ENCODE assay signal across 9 cellular contexts in genomic region chr11:65291613-65292012, GRCh38. TPM values are rescaled to one million over a fixed set of nuclear protein-coding genes. Genes with fewer than 3 reads are reported as not detected.
DNase-seq lines count a peak whose midpoint lies in the region; ATAC-seq and TF ChIP-seq lines count a peak whose summit lies in the region.
"Had no signal": no experiment of that assay in that cellular context is flagged by ENCODE, and none has a peak within 500 bp of the region (broad histone marks: within the 10 kb centered on the region; RNA-seq: fewer than 3 reads in every experiment).

No MANE protein-coding gene starts in this region.

- POLR2A ChIA-PET in activated CD4-positive, alpha-beta T cell treated with anti-CD3 and anti-CD28 coated beads, Interleukin-2, amount 10 ng/mL, durations not matched to agents 7 days and 5 days (lab: Charles Lee): no interaction called here

- peaks cover 64% of the 10 kb centered on the region for H3K36me3 Mint-ChIP-seq in activated naive CD4-positive, alpha-beta T cell treated with anti-CD3 and anti-CD28 coated beads for 36 hours (ENCODE audit: low read depth)
- H3K36me3 Mint-ChIP-seq in activated CD4-positive, alpha-beta T cell treated with anti-CD3 and anti-CD28 coated beads, Interleukin-2, amount 10 ng/mL, durations not matched to agents 7 days and 5 days (ENCODE audit: low read depth): peaks cover 64% of the 10 kb centered on the region

- H3K27ac ChIP-seq in dorsolateral prefrontal cortex (peak overlapping the region; percentile 83 to 100 (median 98)), upper lobe of left lung (peak overlapping the region; percentile 89 to 94 (median 92))

- H3K4me1 ChIP-seq in upper lobe of left lung: peaks cover 34 to 52% (median 41%) of the 10 kb centered on the region in 4 donors

- H3K9me3 ChIP-seq in upper lobe of left lung: no peaks in the 10 kb centered on the region

- CTCF ChIA-PET in activated naive CD4-positive, alpha-beta T cell treated with anti-CD3 and anti-CD28 coated beads for 36 hours (lab: Charles Lee): no interaction called here
- CTCF ChIA-PET in activated CD4-positive, alpha-beta T cell treated with anti-CD3 and anti-CD28 coated beads, Interleukin-2, amount 10 ng/mL, durations not matched to agents 7 days and 5 days (lab: Charles Lee): interaction anchor here (0.5 to 1.3 kb wide), 2 partner anchors 14 to 478 kb away, joined by 3 to 4 read pairs; no protein-coding TSS in a partner anchor

- ATAC-seq in upper lobe of left lung (ENCODE audit: low FRiP score in 2 of 2): peak; percentile 41 to 64

- H3K4me3 ChIP-seq in dorsolateral prefrontal cortex (peak overlapping the region in 56 of 59 donors; percentile 0 to 63 (median 36)), upper lobe of left lung (peak overlapping the region in 3 of 4 donors; percentile 15 to 34 (median 27))

- H3K36me3 ChIP-seq in upper lobe of left lung: peaks cover 6 to 42% (median 19%) of the 10 kb centered on the region in 4 donors

- no peak for TF ChIP-seq EP300 in upper lobe of left lung (IDR thresholded peaks at IDR 0.05)

- no peak overlapping the region for H3K4me3 Mint-ChIP-seq in activated naive CD4-positive, alpha-beta T cell treated with anti-CD3 and anti-CD28 coated beads for 36 hours
- H3K4me3 Mint-ChIP-seq in activated CD4-positive, alpha-beta T cell treated with anti-CD3 and anti-CD28 coated beads, Interleukin-2, amount 10 ng/mL, durations not matched to agents 7 days and 5 days: no peak overlapping the region
- H3K4me3 Mint-ChIP-seq: B cell had no signal

- H3K27me3 ChIP-seq in dorsolateral prefrontal cortex (no peaks in the 10 kb centered on the region), upper lobe of left lung (no peaks in the 10 kb centered on the region)

- no peak for TF ChIP-seq POLR2A in upper lobe of left lung (IDR thresholded peaks at IDR 0.05)

- H3K27ac Mint-ChIP-seq in activated naive CD4-positive, alpha-beta T cell treated with anti-CD3 and anti-CD28 coated beads for 36 hours: peak overlapping the region; percentile 48
- H3K27ac Mint-ChIP-seq in activated CD4-positive, alpha-beta T cell treated with anti-CD3 and anti-CD28 coated beads, Interleukin-2, amount 10 ng/mL, durations not matched to agents 7 days and 5 days: no peak overlapping the region
- H3K27ac Mint-ChIP-seq: B cell had no signal

- intact Hi-C loops in activated naive CD4-positive, alpha-beta T cell treated with anti-CD3 and anti-CD28 coated beads for 36 hours (cut with micrococcal nuclease): no loop called here
- intact Hi-C loops in dorsolateral prefrontal cortex (cut with DNase I): loop anchor here in 1 of 2 donors (2.0 kb wide), 1 partner anchor 23 kb away; the partner anchor contains the start of gene CDC42EP2

- 20 to 26% methylated on average over 3 to 5 of the region's 5 CpGs for WGBS in upper lobe of left lung, 2 donors

- H3K9me3 Mint-ChIP-seq in activated naive CD4-positive, alpha-beta T cell treated with anti-CD3 and anti-CD28 coated beads for 36 hours: no peaks in the 10 kb centered on the region
- no peaks in the 10 kb centered on the region for H3K9me3 Mint-ChIP-seq in activated CD4-positive, alpha-beta T cell treated with anti-CD3 and anti-CD28 coated beads, Interleukin-2, amount 10 ng/mL, durations not matched to agents 7 days and 5 days

- no peak for DNase-seq in activated naive CD4-positive, alpha-beta T cell treated with anti-CD3 and anti-CD28 coated beads for 36 hours
- DNase-seq in activated naive CD4-positive, alpha-beta T cell treated with Interleukin-2 at 50 U/mL for 16 hours: no peak
- peak in 9 of 10 donors; percentile 55 to 92 (median 82) for DNase-seq in dorsolateral prefrontal cortex
- DNase-seq in midbrain (lab: John Stamatoyannopoulos, UW): peak; percentile 87
- peak in 1 of 2 donors; percentile 44 for DNase-seq in upper lobe of left lung
- DNase-seq in activated CD4-positive, alpha-beta T cell treated with anti-CD3 and anti-CD28 coated beads, Interleukin-2, amount 10 ng/mL, durations not matched to agents 7 days and 5 days: no peak
- no peak for DNase-seq in NCI-H187 treated with DMSO at 0.1 percent for 48 hours (lab: John Stamatoyannopoulos, UW)
- DNase-seq in NCI-H2029 treated with DMSO at 0.1 percent for 48 hours (lab: John Stamatoyannopoulos, UW): no peak

- H3K27me3 Mint-ChIP-seq in activated naive CD4-positive, alpha-beta T cell treated with anti-CD3 and anti-CD28 coated beads for 36 hours (ENCODE audit: low read depth): no peaks in the 10 kb centered on the region
- H3K27me3 Mint-ChIP-seq in activated CD4-positive, alpha-beta T cell treated with anti-CD3 and anti-CD28 coated beads, Interleukin-2, amount 10 ng/mL, durations not matched to agents 7 days and 5 days: no peaks in the 10 kb centered on the region
- H3K27me3 Mint-ChIP-seq: B cell had no signal

- TF ChIP-seq CTCF in dorsolateral prefrontal cortex (IDR thresholded peaks at IDR 0.05 in 54 of 56, conservative IDR thresholded peaks at IDR 0.05 in 2 of 56; ENCODE audit: low read depth in 1 of 56, partially characterized antibody in 56 of 56): no peak
- TF ChIP-seq CTCF in upper lobe of left lung (IDR thresholded peaks at IDR 0.05): no peak

- no peaks in the 10 kb centered on the region for H3K4me1 Mint-ChIP-seq in activated naive CD4-positive, alpha-beta T cell treated with anti-CD3 and anti-CD28 coated beads for 36 hours (ENCODE audit: low read depth)
- peaks cover 3% of the 10 kb centered on the region for H3K4me1 Mint-ChIP-seq in activated CD4-positive, alpha-beta T cell treated with anti-CD3 and anti-CD28 coated beads, Interleukin-2, amount 10 ng/mL, durations not matched to agents 7 days and 5 days

RNA-seq across cellular contexts. Expression of gene CDC42EP2, which starts 23.1 kb away (rescaled TPM):
- 1 to 10 TPM in 1 of 2 experiments, under 1 TPM in 1; 0.57 to 1.5 TPM for total RNA-seq in activated naive CD4-positive, alpha-beta T cell treated with anti-CD3 and anti-CD28 coated beads for 36 hours
- total RNA-seq in dorsolateral prefrontal cortex: 10 to 100 TPM in 115 of 120 experiments, 1 to 10 TPM in 5; 7.5 to 83.6 (median 20.5) TPM
- total RNA-seq in upper lobe of left lung: 10 to 100 TPM in 5 of 6 donors, 1 to 10 TPM in 1; 7.7 to 45.2 (median 14.6) TPM
- under 1 TPM; 0.25 to 0.67 TPM for total RNA-seq in activated CD4-positive, alpha-beta T cell treated with anti-CD3 and anti-CD28 coated beads, Interleukin-2, amount 10 ng/mL, durations not matched to agents 7 days and 5 days

RNA-seq across cellular contexts. Expression of gene POLA2, which starts 29.9 kb away (rescaled TPM):
- total RNA-seq in activated naive CD4-positive, alpha-beta T cell treated with anti-CD3 and anti-CD28 coated beads for 36 hours: 10 to 100 TPM; 65.1 to 67.0 TPM
- total RNA-seq in dorsolateral prefrontal cortex (10 to 100 TPM in 36 of 120 experiments, 1 to 10 TPM in 84; 4.5 to 16.1 (median 8.9) TPM), upper lobe of left lung (10 to 100 TPM in 3 of 6 donors, 1 to 10 TPM in 3; 6.0 to 19.9 (median 8.7) TPM)
- 10 to 100 TPM; 47.7 to 55.2 TPM for total RNA-seq in activated CD4-positive, alpha-beta T cell treated with anti-CD3 and anti-CD28 coated beads, Interleukin-2, amount 10 ng/mL, durations not matched to agents 7 days and 5 days

RNA-seq across cellular contexts. Expression of gene DPF2, which starts 42.0 kb away (rescaled TPM):
- 10 to 100 TPM; 61.3 to 63.0 TPM for total RNA-seq in activated naive CD4-positive, alpha-beta T cell treated with anti-CD3 and anti-CD28 coated beads for 36 hours
- 100 to 1,000 TPM in 5 of 120 experiments, 10 to 100 TPM in 115; 51.4 to 114 (median 73.5) TPM for total RNA-seq in dorsolateral prefrontal cortex
- 10 to 100 TPM; 32.1 to 68.1 (median 54.7) TPM for total RNA-seq in upper lobe of left lung
- total RNA-seq in activated CD4-positive, alpha-beta T cell treated with anti-CD3 and anti-CD28 coated beads, Interleukin-2, amount 10 ng/mL, durations not matched to agents 7 days and 5 days: 10 to 100 TPM; 61.1 to 75.6 TPM

Comparison
In these comparisons a context has a peak if more than half of its experiments do, and no peak if none do; other contexts are left out.
1. DNase-seq: peak in dorsolateral prefrontal cortex (9 of 10) and midbrain (single experiment); none in activated naive CD4-positive, alpha-beta T cell treated with anti-CD3 and anti-CD28 coated beads for 36 hours (single experiment), activated naive CD4-positive, alpha-beta T cell treated with Interleukin-2 at 50 U/mL for 16 hours (single experiment), activated CD4-positive, alpha-beta T cell treated with anti-CD3 and anti-CD28 coated beads, Interleukin-2, amount 10 ng/mL, durations not matched to agents 7 days and 5 days (single experiment), NCI-H187 treated with DMSO at 0.1 percent for 48 hours (single experiment) and NCI-H2029 treated with DMSO at 0.1 percent for 48 hours (single experiment).